Comparison of ENCODE assay signal across 18 cellular contexts in genomic region chr12:63841611-63842010, GRCh38.
"Had no signal": no experiment of that assay in that cellular context is flagged by ENCODE, and none has a peak within 500 bp of the region (broad histone marks: within the 10 kb centered on the region; RNA-seq: fewer than 3 reads in every experiment).

No MANE protein-coding gene starts in this region.

- H3K36me3 ChIP-seq: heart left ventricle, neutrophil, tibial nerve had no signal

- H3K27ac ChIP-seq: foreskin keratinocyte, heart left ventricle, neutrophil, tibial nerve had no signal

- H3K36me3 Mint-ChIP-seq: activated naive CD4-positive, alpha-beta T cell treated with anti-CD3 and anti-CD28 coated beads, Interleukin-2, amount 50 U/mL, for 24 hours had no signal

- H3K4me3 Mint-ChIP-seq: activated naive CD4-positive, alpha-beta T cell treated with anti-CD3 and anti-CD28 coated beads, Interleukin-2, amount 50 U/mL, for 24 hours; endodermal cell; T-helper 2 cell treated with Interferon-gamma antibody and Interleukin-4, amounts not matched to agents 5 μg/mL and 100 μg/mL, for 36 hours had no signal

- H3K27me3 ChIP-seq: foreskin keratinocyte, heart left ventricle, tibial nerve had no signal

- ATAC-seq: foreskin keratinocyte, heart left ventricle, left ventricle myocardium superior, right cardiac atrium had no signal

- DNase-seq: activated CD4-positive, alpha-beta T cell treated with anti-CD3 and anti-CD28 coated beads, Interleukin-2, amount 50 U/mL, for 4 hours; activated CD4-positive, CD25-positive, alpha-beta regulatory T cell treated with anti-CD3 and anti-CD28 coated beads, Interleukin-2, amount 50 U/mL, for 72 hours; activated effector memory CD4-positive, alpha-beta T cell treated with Interleukin-2 at 50 U/mL for 16 hours; activated T-cell treated with anti-CD3 and anti-CD28 coated beads, Interleukin-2, amount 50 U/mL, for 1 hour; amygdala; cerebellar nuclear complex; endodermal cell; foreskin keratinocyte; heart left ventricle; kidney; left ventricle myocardium superior; mesendoderm; right cardiac atrium had no signal

- H3K27ac Mint-ChIP-seq: activated naive CD4-positive, alpha-beta T cell treated with anti-CD3 and anti-CD28 coated beads, Interleukin-2, amount 50 U/mL, for 24 hours; endodermal cell; T-helper 2 cell treated with Interferon-gamma antibody and Interleukin-4, amounts not matched to agents 5 μg/mL and 100 μg/mL, for 36 hours had no signal

- H3K9me3 Mint-ChIP-seq: activated naive CD4-positive, alpha-beta T cell treated with anti-CD3 and anti-CD28 coated beads, Interleukin-2, amount 50 U/mL, for 24 hours; endodermal cell; T-helper 2 cell treated with Interferon-gamma antibody and Interleukin-4, amounts not matched to agents 5 μg/mL and 100 μg/mL, for 36 hours had no signal

- H3K4me3 ChIP-seq: heart left ventricle, smooth muscle cell, tibial nerve had no signal

- H3K9me3 ChIP-seq: heart left ventricle, neutrophil, tibial nerve had no signal
